Comparison of ENCODE assay signal across 14 cellular contexts in genomic region chr1:165773324-165773965, GRCh38. TPM values are rescaled to one million over a fixed set of nuclear protein-coding genes. Genes with fewer than 3 reads are reported as not detected.
DNase-seq lines count a peak whose midpoint lies in the region; ATAC-seq and TF ChIP-seq lines count a peak whose summit lies in the region.
"Had no signal": no experiment of that assay in that cellular context is flagged by ENCODE, and none has a peak within 500 bp of the region (broad histone marks: within the 10 kb centered on the region; RNA-seq: fewer than 3 reads in every experiment).

No MANE protein-coding gene starts in this region.

- H3K9me2 ChIP-seq in OCI-LY7 (ENCODE audit: insufficient read depth, low read length): no peaks in the 10 kb centered on the region

- H3K4me3 ChIP-seq in OCI-LY7 (ENCODE audit: low read depth, low read length, poor library complexity, severe bottlenecking): no peak overlapping the region
- H3K4me3 ChIP-seq: BLaER1 treated with 17β-estradiol and CSF1 and Interleukin-3, amounts not matched to agents 10 nM and 100 nM had no signal

- no peak for ATAC-seq in activated CD4-positive, CD25-positive, alpha-beta regulatory T cell treated with anti-CD3 and anti-CD28 coated beads, Interleukin-2, amount 50 U/mL, for 24 hours
- ATAC-seq: activated naive CD4-positive, alpha-beta T cell treated with anti-CD3 and anti-CD28 coated beads, Interleukin-2, amount 50 U/mL, for 72 hours; stimulated activated naive CD8-positive, alpha-beta T cell treated with anti-CD3 and anti-CD28 coated beads, Interleukin-15, Interleukin-2, amounts not matched to agents 100 U/mL and 50 U/mL, for 24 hours had no signal

- POLR2A ChIA-PET in OCI-LY7 (lab: Charles Lee): no interaction called here

- CTCF ChIA-PET in OCI-LY7 (lab: Charles Lee; ENCODE audit: unreplicated experiment): no interaction called here

- no peak overlapping the region for H2AFZ ChIP-seq in OCI-LY7 (ENCODE audit: low read length)

- H3K9me3 ChIP-seq in OCI-LY7 (ENCODE audit: low read length): no peaks in the 10 kb centered on the region

- no TSS peak for BruUV-seq in OCI-LY7 (replicated peaks; lab: Mats Ljungman, UMichigan)

- H4K20me1 ChIP-seq in OCI-LY7 (ENCODE audit: insufficient read depth, low read length): no peaks in the 10 kb centered on the region
- H4K20me1 ChIP-seq: BLaER1 treated with 17β-estradiol and CSF1 and Interleukin-3, amounts not matched to agents 10 nM and 100 nM had no signal

- intact Hi-C loops in OCI-LY7 (cut with micrococcal nuclease; ENCODE audit: unreplicated experiment): no loop called here

- H3K79me2 ChIP-seq in OCI-LY7 (ENCODE audit: insufficient read depth, low read depth, low read length): peaks cover 17% of the 10 kb centered on the region; the same call in 1 of the 2 replicates

- TF ChIP-seq CTCF in OCI-LY7 (conservative IDR thresholded peaks at IDR 0.05; ENCODE audit: low read length): no peak

- no peak overlapping the region for H3K27ac ChIP-seq in OCI-LY7 (ENCODE audit: low read depth, low read length, poor library complexity, severe bottlenecking)
- H3K27ac ChIP-seq: BLaER1 treated with 17β-estradiol and CSF1 and Interleukin-3, amounts not matched to agents 10 nM and 100 nM had no signal

- DNase-seq in AG08395 (ENCODE audit: low spot score) (peak; percentile 58), HS-5 (ENCODE audit: low read depth) (peak; percentile 92), astrocyte of the hippocampus (ENCODE audit: low read depth, low spot score) (peak; percentile 60), iris pigment epithelial cell (ENCODE audit: low read depth) (peak; percentile 88), medulla oblongata (ENCODE audit: extremely low spot score) (no peak), OCI-LY7 (ENCODE audit: low spot score) (no peak)
- DNase-seq in effector CD8-positive, alpha-beta T cell (lab: John Stamatoyannopoulos, UW): no peak
- DNase-seq: activated CD8-positive, alpha-beta memory T cell treated with anti-CD3 and anti-CD28 coated beads for 24 hours; endodermal cell; NCI-H187; stimulated activated naive CD8-positive, alpha-beta T cell treated with anti-CD3 and anti-CD28 coated beads, Interleukin-15, Interleukin-2, amounts not matched to agents 100 U/mL and 50 U/mL, for 24 hours had no signal

- H3K4me2 ChIP-seq in OCI-LY7 (ENCODE audit: low read length): no peak overlapping the region
- H3K4me2 ChIP-seq: BLaER1 treated with 17β-estradiol and CSF1 and Interleukin-3, amounts not matched to agents 10 nM and 100 nM had no signal

- H3K36me3 ChIP-seq in OCI-LY7 (ENCODE audit: insufficient read depth, low read length): peaks cover 8% of the 10 kb centered on the region; the same call in 1 of the 2 replicates

- H3K4me1 ChIP-seq in OCI-LY7 (ENCODE audit: insufficient read depth, low read length, poor library complexity, severe bottlenecking): peaks cover 9% of the 10 kb centered on the region

RNA-seq across cellular contexts. Expression of gene TMCO1, which starts 4.8 kb away (rescaled TPM):
- 22.9 and 23.7 TPM in 2 replicates for total RNA-seq in OCI-LY7 (2014; rRNA removed; shearing (Covaris generic))
- 44.5 and 49.5 TPM in 2 replicates for total RNA-seq in OCI-LY7 (2022)

RNA-seq across cellular contexts. Expression of gene UCK2, which starts 54.0 kb away (rescaled TPM):
- 65.6 and 75.8 TPM in 2 replicates for total RNA-seq in OCI-LY7 (2014; rRNA removed; shearing (Covaris generic))
- 66.0 and 66.6 TPM in 2 replicates for total RNA-seq in OCI-LY7 (2022)

Comparison
In these comparisons a context has a peak if more than half of its experiments do, and no peak if none do; other contexts are left out.
1. DNase-seq: peak in AG08395 (single experiment), HS-5 (single experiment), astrocyte of the hippocampus (single experiment) and iris pigment epithelial cell (single experiment); none in medulla oblongata (single experiment), effector CD8-positive, alpha-beta T cell (single experiment) and OCI-LY7 (single experiment).